1 cellular context compared by ENCODE assay signal in the genomic region with DNA sequence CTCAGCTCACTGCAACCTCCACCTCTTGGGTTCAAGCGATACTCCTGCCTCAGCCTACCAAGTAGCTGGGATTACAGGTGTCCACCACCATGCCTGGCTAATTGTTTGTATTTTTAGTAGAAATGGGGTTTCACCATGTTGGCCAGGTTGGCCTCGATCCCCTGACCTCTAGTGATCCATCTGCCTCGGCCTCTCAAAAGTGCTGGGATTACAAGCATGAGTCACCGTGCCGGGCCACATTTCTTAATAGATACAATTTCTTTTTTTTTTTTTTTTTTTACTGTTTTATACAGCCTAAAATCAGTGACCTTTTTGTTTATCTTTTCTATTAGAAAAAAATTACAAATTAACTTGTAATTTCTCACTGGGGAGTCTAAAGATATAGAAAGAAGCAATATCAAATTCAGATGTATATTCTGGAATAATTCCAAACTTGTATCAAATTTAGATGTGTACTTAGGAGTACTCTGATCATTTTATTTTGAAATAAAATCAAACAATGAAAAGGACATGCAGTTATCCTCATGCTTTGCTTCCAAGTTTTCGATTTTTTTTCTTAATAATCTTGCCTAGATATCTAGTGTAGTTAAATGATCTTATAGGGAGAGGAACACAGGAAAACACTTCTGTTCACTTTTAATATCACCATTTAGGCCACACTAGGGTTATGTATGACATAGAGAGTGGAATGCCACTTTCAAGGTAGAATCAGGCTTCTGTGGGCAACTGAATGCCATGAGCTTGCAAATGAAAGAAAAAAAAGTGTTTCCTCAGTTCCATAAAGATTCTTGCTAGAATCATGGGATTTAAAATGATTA.
TF ChIP-seq lines count a peak whose summit lies in the region.

No MANE protein-coding gene starts in this region.

TF ChIP-seq in endothelial cell of umbilical vein, 7 proteins besides CTCF, POLR2A, EP300 and RAD21:
- no peak for TF ChIP-seq MYC (IDR thresholded peaks at IDR 0.05; ENCODE audit: low read depth, low read length)
- TF ChIP-seq FOS (IDR thresholded peaks at IDR 0.05; ENCODE audit: borderline replicate concordance, insufficient read depth, low read length): no peak
- no peak for TF ChIP-seq JUN (IDR thresholded peaks at IDR 0.05; ENCODE audit: borderline replicate concordance, insufficient read depth, insufficient read length, low read depth)
- TF ChIP-seq, protein P1, sequence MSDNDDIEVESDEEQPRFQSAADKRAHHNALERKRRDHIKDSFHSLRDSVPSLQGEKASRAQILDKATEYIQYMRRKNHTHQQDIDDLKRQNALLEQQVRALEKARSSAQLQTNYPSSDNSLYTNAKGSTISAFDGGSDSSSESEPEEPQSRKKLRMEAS (IDR thresholded peaks at IDR 0.05; ENCODE audit: insufficient read depth, insufficient read length): no peak
TF ChIP-seq in endothelial cell of umbilical vein: peak in this region for 0.
